ENCODE assay signal across 8 cellular contexts in genomic region chr12:6336079-6336858, GRCh38. TPM values are rescaled to one million over a fixed set of nuclear protein-coding genes. Genes with fewer than 3 reads are reported as not detected.
DNase-seq lines count a peak whose midpoint lies in the region; ATAC-seq and TF ChIP-seq lines count a peak whose summit lies in the region.

No MANE protein-coding gene starts in this region.

- H3K36me3 Mint-ChIP-seq in osteocyte (ENCODE audit: unreplicated experiment), result peaks cover 21% of the 10 kb centered on the region

- H3K27me3 Mint-ChIP-seq in osteocyte (ENCODE audit: unreplicated experiment), result no peaks in the 10 kb centered on the region

- no peak overlapping the region for H3K4me3 ChIP-seq in aorta (ENCODE audit: low read length in 2 of 2)

- intact Hi-C loops in cardiac septum (cut with DNase I), result loop anchor here (5.0 kb wide), 3 partner anchors 116 to 216 kb away; partner anchors contain the start of genes GAPDH and TAPBPL
- intact Hi-C loops in aorta (cut with DNase I), result loop anchor here (1.0 to 5.0 kb wide), 5 partner anchors 49 to 216 kb away; partner anchors contain the start of genes GAPDH (in 1 of the 2), LTBR (in 1 of the 2) and VAMP1 (in 1 of the 2)

- WGBS in aorta, 2 donors, result 0 to 1% methylated on average over 11 of the region's 11 CpGs

- peak overlapping the region; percentile 40 to 95 for H3K27ac ChIP-seq in aorta (ENCODE audit: low read depth in 1 of 2, low read length in 2 of 2)

- TF ChIP-seq CTCF in osteocyte (IDR thresholded peaks at IDR 0.05), result no peak

- H3K27me3 ChIP-seq in aorta (ENCODE audit: control insufficient read depth in 1 of 2, insufficient read depth in 2 of 2, low read length in 1 of 2), result no peaks in the 10 kb centered on the region

- H3K27ac Mint-ChIP-seq in osteocyte (ENCODE audit: unreplicated experiment), result no peak overlapping the region

- H3K9me3 ChIP-seq in ES-I3 (ENCODE audit: control insufficient read depth, insufficient read depth, low read length) (no peaks in the 10 kb centered on the region), aorta (ENCODE audit: control insufficient read depth, low read length) (no peaks in the 10 kb centered on the region)

- H3K4me3 Mint-ChIP-seq in osteocyte (ENCODE audit: unreplicated experiment), result no peak overlapping the region

- H3K4me1 ChIP-seq in ES-I3 (ENCODE audit: insufficient read depth, low read length) (peaks cover 38% of the 10 kb centered on the region), aorta (ENCODE audit: control insufficient read depth in 1 of 2, insufficient read depth in 2 of 2, low read length in 2 of 2) (no peaks in the 10 kb centered on the region)

- peaks cover 2% of the 10 kb centered on the region for H3K4me1 Mint-ChIP-seq in osteocyte (ENCODE audit: unreplicated experiment)

- H3K36me3 ChIP-seq in ES-I3 (ENCODE audit: insufficient read depth, low read length) (peaks cover 22% of the 10 kb centered on the region), aorta (ENCODE audit: control insufficient read depth in 1 of 2, insufficient read depth in 2 of 2, low read length in 1 of 2) (peaks cover 0 to 11% of the 10 kb centered on the region in 2 donors)

- ATAC-seq in aorta (ENCODE audit: low FRiP score) (peak; percentile 92), HG03045 (IDR thresholded peaks at IDR 0.05; ENCODE audit: unreplicated experiment) (no peak)

- no peaks in the 10 kb centered on the region for H3K9me3 Mint-ChIP-seq in osteocyte (ENCODE audit: unreplicated experiment)

- peak; percentile 95 for DNase-seq in HuH-7 (ENCODE audit: low spot score)
- peak; percentile 79 to 85 for DNase-seq in SHP77 (lab: John Stamatoyannopoulos, UW)
- peak in 46 of 56 donors; percentile 21 to 89 (median 65) for DNase-seq in amygdala (lab: John Stamatoyannopoulos, UW)
- DNase-seq in cardiac septum (ENCODE audit: low spot score), result peak; percentile 96
- peak; percentile 96 for DNase-seq in osteocyte (ENCODE audit: extremely low spot score, unreplicated experiment)
- peak; percentile 97 for DNase-seq in aorta

- H3K9ac ChIP-seq in ES-I3 (ENCODE audit: low read depth, low read length), result peak overlapping the region; percentile 52

RNA-seq across cellular contexts. Expression of gene TNFRSF1A, which starts 5.6 kb away (rescaled TPM):
- total RNA-seq in cardiac septum (60.0 TPM), osteocyte (170 and 188 TPM in 2 replicates), aorta (100 to 1,000 TPM; 190 to 236 TPM)
- 100 to 1,000 TPM in 1 of 2 donors, 10 to 100 TPM in 1; 36.9 to 112 TPM for polyA plus RNA-seq in aorta

RNA-seq across cellular contexts. Expression of gene PLEKHG6, which starts 25.8 kb away (rescaled TPM):
- total RNA-seq in cardiac septum (0.30 TPM), osteocyte (0.21 and 0.55 TPM in 2 replicates), aorta (1 to 10 TPM in 1 of 2 donors, under 1 TPM in 1; 0.88 to 1.5 TPM)
- polyA plus RNA-seq in aorta, result 10 to 100 TPM in 1 of 2 donors, under 1 TPM in 1; 0.15 to 90.3 TPM

RNA-seq across cellular contexts. Expression of gene SCNN1A, which starts 39.1 kb away (rescaled TPM):
- total RNA-seq in cardiac septum, result 0.46 TPM
- 2.5 and 3.2 TPM in 2 replicates for total RNA-seq in osteocyte
- 1 to 10 TPM; 1.5 to 2.4 TPM for total RNA-seq in aorta
- polyA plus RNA-seq in aorta, result 1 to 10 TPM in 1 of 2 donors, under 1 TPM in 1; 0.61 to 1.5 TPM

RNA-seq across cellular contexts. Expression of gene LTBR, which starts 47.7 kb away (rescaled TPM):
- 29.4 TPM for total RNA-seq in cardiac septum
- 16.4 and 17.0 TPM in 2 replicates for total RNA-seq in osteocyte
- 100 to 1,000 TPM in 1 of 2 donors, 10 to 100 TPM in 1; 83.1 to 103 TPM for total RNA-seq in aorta
- polyA plus RNA-seq in aorta, result 10 to 100 TPM; 20.5 to 87.8 TPM
